30 cellular contexts compared by ENCODE assay signal in genomic region chr10:64067859-64068258, GRCh38.
"Had no signal": no experiment of that assay in that cellular context is flagged by ENCODE, and none has a peak within 500 bp of the region (broad histone marks: within the 10 kb centered on the region; RNA-seq: fewer than 3 reads in every experiment).

No MANE protein-coding gene starts in this region.

- H3K4me2 ChIP-seq: smooth muscle cell had no signal

- H3K4me1 ChIP-seq: colonic mucosa, esophagus squamous epithelium, pancreas, vagina had no signal

- ATAC-seq: effector memory CD8-positive, alpha-beta T cell; left lung; mucosa of descending colon; naive thymus-derived CD4-positive, alpha-beta T cell; pancreas; stimulated activated naive CD8-positive, alpha-beta T cell treated with anti-CD3 and anti-CD28 coated beads, Interleukin-15, amount 100 ng/mL, for 72 hours had no signal

- H3K4me3 ChIP-seq: colonic mucosa, esophagus squamous epithelium, heart right ventricle, left lung, mucosa of descending colon, pancreas, smooth muscle cell, suprapubic skin, thyroid gland, vagina had no signal

- H3K27me3 ChIP-seq: colonic mucosa, esophagus squamous epithelium, heart right ventricle, left lung, pancreas, suprapubic skin, thyroid gland, vagina had no signal

- FAIRE-seq: endometrium, islet of Langerhans, pancreas had no signal

- H3K27ac ChIP-seq: colonic mucosa, esophagus squamous epithelium, left lung, pancreas, suprapubic skin, thyroid gland, vagina had no signal

- DNase-seq: colonic mucosa; dermis blood vessel endothelial cell; effector memory CD8-positive, alpha-beta T cell; erythroblast; esophagus squamous epithelium; foreskin melanocyte; glutamatergic neuron; heart right ventricle; hippocampal formation; left cardiac atrium; left lung; mesenchymal stem cell; mucosa of descending colon; naive thymus-derived CD4-positive, alpha-beta T cell; occipital lobe; pancreas; retina; stimulated activated CD4-positive, alpha-beta T cell treated with anti-CD3 and anti-CD28 coated beads, Interleukin-12 subunit alpha, Interleukin-12 subunit beta, amount 100 ng/mL, for 4 hours; stimulated activated CD4-positive, alpha-beta T cell treated with anti-CD3 and anti-CD28 coated beads, Interleukin-1b, Interleukin-23, amount 100 ng/mL, for 48 hours; stimulated activated CD4-positive, alpha-beta T cell treated with anti-CD3 and anti-CD28 coated beads, Interleukin-4, amount 100 ng/mL, for 1 hour; stimulated activated CD8-positive, alpha-beta memory T cell treated with anti-CD3 and anti-CD28 coated beads, Interleukin-4, amount 100 ng/mL, for 48 hours; stimulated activated naive CD4-positive, alpha-beta T cell; stimulated activated naive CD8-positive, alpha-beta T cell treated with anti-CD3 and anti-CD28 coated beads, Interleukin-15, amount 100 ng/mL, for 72 hours; thyroid gland; trophoblast cell had no signal

- H3K36me3 ChIP-seq: colonic mucosa, esophagus squamous epithelium, heart right ventricle, left lung, pancreas, suprapubic skin, thyroid gland, vagina had no signal

- H3K9me3 ChIP-seq: colonic mucosa, esophagus squamous epithelium, heart right ventricle, left lung, mucosa of descending colon, pancreas, suprapubic skin, thyroid gland, vagina had no signal
